In genomic region chr2:79876430-79876829, GRCh38 we compare ENCODE assay signal across 8 cellular contexts.
DNase-seq lines count a peak whose midpoint lies in the region; ATAC-seq and TF ChIP-seq lines count a peak whose summit lies in the region.

No MANE protein-coding gene starts in this region.

- H3K9me3 Mint-ChIP-seq in stimulated activated naive B cell treated with anti-CD40 and anti-IgM and Interleukin-4, amounts not matched to agents 10 μg/mL and 1 μg/mL and 100 μg/mL, for 72 hours: no peaks in the 10 kb centered on the region

- H4K20me1 ChIP-seq in smooth muscle cell (ENCODE audit: low read depth): no peaks in the 10 kb centered on the region

- H3K4me1 ChIP-seq in smooth muscle cell (ENCODE audit: low read depth): no peaks in the 10 kb centered on the region

- no peaks in the 10 kb centered on the region for H3K27me3 ChIP-seq in smooth muscle cell (ENCODE audit: low read depth)

- WGBS in smooth muscle cell (ENCODE audit: low lambda C conversion rate): 46% methylated on average over 3 of the region's 3 CpGs

- H3K4me3 ChIP-seq in epithelial cell of esophagus (ENCODE audit: low read length) (no peak overlapping the region), smooth muscle cell (no peak overlapping the region)

- peak; percentile 17 for DNase-seq in SKM-1 treated with dmso at 0.1 percent for 144 hours (lab: John Stamatoyannopoulos, UW; ENCODE audit: unreplicated experiment)
- DNase-seq in SKM-1 (lab: John Stamatoyannopoulos, UW; ENCODE audit: unreplicated experiment): no peak
- DNase-seq in NCI-H2227 (lab: John Stamatoyannopoulos, UW; ENCODE audit: unreplicated experiment): peak; percentile 35
- DNase-seq in epithelial cell of esophagus (ENCODE audit: low read depth): no peak
- DNase-seq in smooth muscle cell (lab: John Stamatoyannopoulos, UW; ENCODE audit: unreplicated experiment): no peak
- no peak for DNase-seq in stimulated activated naive B cell treated with anti-CD40 and anti-IgM and Interleukin-4, amounts not matched to agents 10 μg/mL and 1 μg/mL and 100 μg/mL, for 72 hours

- H3K27ac Mint-ChIP-seq in stimulated activated naive B cell treated with anti-CD40 and anti-IgM and Interleukin-4, amounts not matched to agents 10 μg/mL and 1 μg/mL and 100 μg/mL, for 72 hours: no peak overlapping the region

- H3K4me3 Mint-ChIP-seq in stimulated activated naive B cell treated with anti-CD40 and anti-IgM and Interleukin-4, amounts not matched to agents 10 μg/mL and 1 μg/mL and 100 μg/mL, for 72 hours: no peak overlapping the region

- H3K27ac ChIP-seq in smooth muscle cell (ENCODE audit: low read depth): no peak overlapping the region

- TF ChIP-seq CTCF in epithelial cell of esophagus (IDR thresholded peaks at IDR 0.05; ENCODE audit: insufficient read depth, low read depth, low read length, missing control alignments): peak; percentile 28
- peak; percentile 34 for TF ChIP-seq CTCF in smooth muscle cell (IDR thresholded peaks at IDR 0.05; ENCODE audit: borderline replicate concordance, insufficient read depth, poor library complexity, severe bottlenecking)

- no peaks in the 10 kb centered on the region for H3K36me3 ChIP-seq in smooth muscle cell (ENCODE audit: low read depth)

- ATAC-seq in HG03432 (IDR thresholded peaks at IDR 0.05; ENCODE audit: unreplicated experiment) (no peak), HG02884 (IDR thresholded peaks at IDR 0.05; ENCODE audit: unreplicated experiment) (no peak)
- no peak for ATAC-seq in stimulated activated naive B cell treated with anti-CD40 and anti-IgM and Interleukin-4, amounts not matched to agents 10 μg/mL and 1 μg/mL and 100 μg/mL, for 72 hours (replicated peaks)

- no peaks in the 10 kb centered on the region for H3K9me3 ChIP-seq in smooth muscle cell (replicated peaks; ENCODE audit: low read depth)

- no peaks in the 10 kb centered on the region for H3K4me1 Mint-ChIP-seq in stimulated activated naive B cell treated with anti-CD40 and anti-IgM and Interleukin-4, amounts not matched to agents 10 μg/mL and 1 μg/mL and 100 μg/mL, for 72 hours

- H3K9ac ChIP-seq in smooth muscle cell (ENCODE audit: low read depth): no peak overlapping the region

- H3K4me2 ChIP-seq in smooth muscle cell: no peak overlapping the region

- no peaks in the 10 kb centered on the region for H3K27me3 Mint-ChIP-seq in stimulated activated naive B cell treated with anti-CD40 and anti-IgM and Interleukin-4, amounts not matched to agents 10 μg/mL and 1 μg/mL and 100 μg/mL, for 72 hours

- no peaks in the 10 kb centered on the region for H3K79me2 ChIP-seq in smooth muscle cell (ENCODE audit: low read depth)

- H3F3A ChIP-seq in smooth muscle cell (ENCODE audit: low read depth): no peaks in the 10 kb centered on the region

- H3K36me3 Mint-ChIP-seq in stimulated activated naive B cell treated with anti-CD40 and anti-IgM and Interleukin-4, amounts not matched to agents 10 μg/mL and 1 μg/mL and 100 μg/mL, for 72 hours: no peaks in the 10 kb centered on the region

- H2AFZ ChIP-seq in smooth muscle cell (ENCODE audit: low read depth): no peak overlapping the region

Comparison
In these comparisons a context has a peak if more than half of its experiments do, and no peak if none do; other contexts are left out.
1. DNase-seq: peak in SKM-1 treated with dmso at 0.1 percent for 144 hours (single experiment) and NCI-H2227 (single experiment); none in SKM-1 (single experiment), epithelial cell of esophagus (single experiment), smooth muscle cell (single experiment) and stimulated activated naive B cell treated with anti-CD40 and anti-IgM and Interleukin-4, amounts not matched to agents 10 μg/mL and 1 μg/mL and 100 μg/mL, for 72 hours (single experiment).